8 cellular contexts compared by ENCODE assay signal in genomic region chr20:17682103-17682888, GRCh38. TPM values are rescaled to one million over a fixed set of nuclear protein-coding genes. Genes with fewer than 3 reads are reported as not detected.
DNase-seq lines count a peak whose midpoint lies in the region; ATAC-seq and TF ChIP-seq lines count a peak whose summit lies in the region.

Gene RRBP1, minus strand, starts transcription at chr20:17682242. Its CDS starts 21,735 bp downstream, at chr20:17660507.

- peak within 1 kb of the TSS; percentile 83 for H3K27ac Mint-ChIP-seq in chondrocyte (ENCODE audit: unreplicated experiment)

- H3K36me3 ChIP-seq in BE2C (no peaks in the 10 kb centered on the region), kidney epithelial cell (ENCODE audit: control insufficient read depth, insufficient read depth, low read length) (peaks cover 2% of the 10 kb centered on the region)

- H3K36me3 Mint-ChIP-seq in chondrocyte (ENCODE audit: low read depth) = peaks cover 15% of the 10 kb centered on the region

- H3K4me3 Mint-ChIP-seq in chondrocyte (ENCODE audit: unreplicated experiment) = peak within 1 kb of the TSS; percentile 73

- ATAC-seq in HG03439 (IDR thresholded peaks at IDR 0.05; ENCODE audit: unreplicated experiment) = peak; percentile 91

- peaks cover 33% of the 10 kb centered on the region for H3K27me3 ChIP-seq in BE2C
- peaks cover 22% of the 10 kb centered on the region for H3K27me3 ChIP-seq in kidney epithelial cell (ENCODE audit: control insufficient read depth, insufficient read depth, low read length)

- TF ChIP-seq CTCF in BE2C (IDR thresholded peaks at IDR 0.05; ENCODE audit: low read depth, low read length) (peak; percentile 67), chondrocyte (IDR thresholded peaks at IDR 0.05) (peak; percentile 92), kidney epithelial cell (IDR thresholded peaks at IDR 0.05; ENCODE audit: insufficient read depth, low read length, poor library complexity, severe bottlenecking) (peak; percentile 84)

- H3K27me3 Mint-ChIP-seq in chondrocyte (ENCODE audit: low read depth) = peaks cover 16% of the 10 kb centered on the region

- DNase-seq in BE2C (peak; percentile 99), NCI-H510A (lab: John Stamatoyannopoulos, UW) (peak; percentile 96), chondrocyte (ENCODE audit: low spot score) (peak; percentile 100), kidney epithelial cell (ENCODE audit: low read depth) (peak; percentile 84)
- DNase-seq in activated CD4-positive, alpha-beta T cell treated with anti-CD3 and anti-CD28 coated beads for 24 hours (ENCODE audit: low read depth in 2 of 2) = peak; percentile 91 to 93
- peak; percentile 93 to 95 for DNase-seq in stimulated activated CD4-positive, alpha-beta T cell treated with anti-CD3 and anti-CD28 coated beads, Interleukin-15, amount 100 ng/mL, for 48 hours (ENCODE audit: low read depth in 2 of 2)

- H3K4me1 ChIP-seq in BE2C = no peaks in the 10 kb centered on the region

- TF ChIP-seq POLR2A in GM19193 (IDR thresholded peaks at IDR 0.05; ENCODE audit: extremely low read depth, insufficient read depth, insufficient read length) = peak; percentile 87

- no peaks in the 10 kb centered on the region for H3K9me3 ChIP-seq in BE2C

- peak within 1 kb of the TSS; percentile 63 for H3K4me3 ChIP-seq in BE2C (ENCODE audit: low read depth, low read length)
- peak within 1 kb of the TSS; percentile 93 for H3K4me3 ChIP-seq in kidney epithelial cell (ENCODE audit: low read depth, low read length)

- H3K4me1 Mint-ChIP-seq in chondrocyte (ENCODE audit: low read depth) = peaks cover 39% of the 10 kb centered on the region

- peaks cover 6% of the 10 kb centered on the region for H3K9me3 Mint-ChIP-seq in chondrocyte (ENCODE audit: low read depth)

RNA-seq across cellular contexts. Expression of gene RRBP1, which starts in this region (rescaled TPM):
- 18.2 TPM for polyA plus RNA-seq in BE2C (2012; ENCODE audit: insufficient read depth, insufficient read length, low read depth)
- total RNA-seq in chondrocyte (459 to 621 TPM (median 460 TPM) in 3 replicates), kidney epithelial cell (97.8 and 98.4 TPM in 2 replicates)

Comparison
In these comparisons a context has a peak if more than half of its experiments do, and no peak if none do; other contexts are left out.
1. Peak in every context shown above with its lines: DNase-seq, ATAC-seq and H3K4me3 ChIP-seq.